Comparison of ENCODE assay signal across 25 cellular contexts in the genomic region with DNA sequence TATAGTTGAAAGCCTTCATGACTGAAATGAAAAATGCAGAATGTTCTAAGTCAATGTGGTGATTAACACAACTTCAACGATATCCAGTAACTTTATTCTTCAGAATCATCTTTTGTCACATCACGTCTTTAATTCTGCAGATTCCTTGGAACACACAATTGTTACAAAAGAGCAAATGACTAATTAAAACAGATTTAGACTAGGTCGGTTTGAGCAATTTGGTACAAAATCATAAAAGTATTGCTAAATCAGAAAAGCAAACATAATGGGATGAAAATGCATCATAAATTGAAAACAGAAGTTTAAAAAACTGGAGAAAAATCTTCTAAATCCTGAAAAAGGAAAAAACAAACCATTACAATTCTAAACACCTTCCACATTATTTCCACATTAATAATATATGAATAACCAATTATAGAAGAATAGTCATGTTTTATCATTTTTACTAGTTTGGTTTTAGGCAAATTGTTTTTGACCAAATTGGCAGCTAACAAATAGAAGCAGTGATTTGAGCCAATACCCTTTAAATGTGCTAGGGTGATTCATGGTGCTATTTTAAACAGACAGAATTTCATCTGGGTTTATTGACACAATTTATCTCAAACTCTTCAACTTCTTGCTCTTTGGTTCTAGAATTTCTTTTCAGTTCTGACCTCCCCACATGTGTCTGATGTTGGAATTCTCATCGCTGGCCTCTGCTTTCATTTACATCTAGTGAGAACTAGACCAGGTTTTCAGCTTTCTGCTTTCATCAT.
DNase-seq lines count a peak whose midpoint lies in the region; ATAC-seq and TF ChIP-seq lines count a peak whose summit lies in the region.
"Had no signal": no experiment of that assay in that cellular context is flagged by ENCODE, and none has a peak within 500 bp of the region (broad histone marks: within the 10 kb centered on the region; RNA-seq: fewer than 3 reads in every experiment).

No MANE protein-coding gene starts in this region.

- ATAC-seq in mucosa of descending colon: no peak
- ATAC-seq in GM21737 (IDR thresholded peaks at IDR 0.05; ENCODE audit: unreplicated experiment): no peak
- ATAC-seq: activated naive CD4-positive, alpha-beta T cell treated with anti-CD3 and anti-CD28 coated beads, Interleukin-2, amount 50 U/mL, for 72 hours; esophagus mucosa; heart left ventricle; left colon; stimulated activated naive CD8-positive, alpha-beta T cell treated with anti-CD3 and anti-CD28 coated beads, Interleukin-15, amount 100 ng/mL, for 72 hours had no signal

- no peaks in the 10 kb centered on the region for H3K9me3 ChIP-seq in mucosa of descending colon
- H3K9me3 ChIP-seq: heart left ventricle, sigmoid colon had no signal

- H3K9me3 Mint-ChIP-seq in HFFc6: no peaks in the 10 kb centered on the region

- no peak overlapping the region for H3K27ac Mint-ChIP-seq in HFFc6
- H3K27ac Mint-ChIP-seq: activated naive CD4-positive, alpha-beta T cell treated with anti-CD3 and anti-CD28 coated beads, Interleukin-2, amount 50 U/mL, for 72 hours; activated T-helper 1 cell treated with anti-CD3 and anti-CD28 coated beads, Interleukin-12 subunit alpha, Interleukin-12 subunit beta, Interleukin-2, Interleukin-4 antibody, amounts not matched to agents 30 ng/mL and 10 ng/mL and 1 ng/mL, durations not matched to agents 14 hours and 24 hours and 36 hours; CD4-positive, CD25-positive, alpha-beta regulatory T cell; memory B cell; progenitor cell of endocrine pancreas; stimulated activated naive CD8-positive, alpha-beta T cell treated with anti-CD3 and anti-CD28 coated beads, Interleukin-15, amount 100 ng/mL, for 72 hours had no signal

- intact Hi-C loops in mucosa of descending colon (cut with DNase I, micrococcal nuclease): no loop called here

- no peaks in the 10 kb centered on the region for H3K36me3 ChIP-seq in mucosa of descending colon (ENCODE audit: low read depth)
- H3K36me3 ChIP-seq: heart left ventricle, sigmoid colon had no signal

- no peak for TF ChIP-seq CTCF in AG09319 (IDR thresholded peaks at IDR 0.05; ENCODE audit: low read depth, low read length)
- TF ChIP-seq CTCF in fibroblast of the aortic adventitia (IDR thresholded peaks at IDR 0.05; ENCODE audit: insufficient read depth, low read length): no peak
- TF ChIP-seq CTCF in mucosa of descending colon (IDR thresholded peaks at IDR 0.05): no peak
- no peak for TF ChIP-seq CTCF in HFFc6 (IDR thresholded peaks at IDR 0.05)

- peaks cover 4% of the 10 kb centered on the region; the same call in 1 of the 2 replicates for H3K27me3 Mint-ChIP-seq in HFFc6 (ENCODE audit: insufficient read depth)
- H3K27me3 Mint-ChIP-seq: CD4-positive, CD25-positive, alpha-beta regulatory T cell; progenitor cell of endocrine pancreas; stimulated activated naive CD8-positive, alpha-beta T cell treated with anti-CD3 and anti-CD28 coated beads, Interleukin-15, amount 100 ng/mL, for 72 hours had no signal

- no peak overlapping the region for H3K4me3 Mint-ChIP-seq in HFFc6
- H3K4me3 Mint-ChIP-seq: activated T-helper 1 cell treated with anti-CD3 and anti-CD28 coated beads, Interleukin-12 subunit alpha, Interleukin-12 subunit beta, Interleukin-2, Interleukin-4 antibody, amounts not matched to agents 30 ng/mL and 10 ng/mL and 1 ng/mL, durations not matched to agents 14 hours and 24 hours and 36 hours; CD4-positive, CD25-positive, alpha-beta regulatory T cell; memory B cell; stimulated activated naive CD8-positive, alpha-beta T cell treated with anti-CD3 and anti-CD28 coated beads, Interleukin-15, amount 100 ng/mL, for 72 hours had no signal

- H3K4me3 ChIP-seq in fibroblast of the aortic adventitia (ENCODE audit: low read depth, low read length) (no peak overlapping the region), mucosa of descending colon (no peak overlapping the region)
- H3K4me3 ChIP-seq: heart left ventricle, sigmoid colon had no signal

- peak; percentile 32 for DNase-seq in AG09319 (ENCODE audit: extremely low read depth, low read depth)
- DNase-seq in LHCN-M2 (ENCODE audit: low read depth): peak; percentile 23
- peak; percentile 24 for DNase-seq in fibroblast of the aortic adventitia (ENCODE audit: low read depth)
- peak; percentile 51 for DNase-seq in stromal cell of bone marrow (ENCODE audit: low read depth)
- no peak for DNase-seq in mucosa of descending colon
- no peak for DNase-seq in stimulated activated CD8-positive, alpha-beta memory T cell treated with anti-CD3 and anti-CD28 coated beads, Interleukin-4, amount 100 ng/mL, for 48 hours
- no peak for DNase-seq in HFFc6
- DNase-seq: activated CD4-positive, alpha-beta T cell treated with anti-CD3 and anti-CD28 coated beads, Interleukin-2, amount 50 U/mL, for 1 hour; CD4-positive, CD25-positive, alpha-beta regulatory T cell; effector CD8-positive, alpha-beta T cell; EL; heart left ventricle; left colon; NCI-H1417 treated with DMSO at 0.1 percent for 48 hours; NCI-H446 treated with DMSO at 0.1 percent for 48 hours; sigmoid colon; stimulated activated naive CD8-positive, alpha-beta T cell treated with anti-CD3 and anti-CD28 coated beads, Interleukin-15, amount 100 ng/mL, for 72 hours; T-helper 9 cell; trophoblast cell had no signal

- no peaks in the 10 kb centered on the region for H3K4me1 ChIP-seq in mucosa of descending colon (ENCODE audit: low read depth)
- H3K4me1 ChIP-seq: heart left ventricle, sigmoid colon had no signal

- H3K4me1 Mint-ChIP-seq in HFFc6 (ENCODE audit: low read depth): no peaks in the 10 kb centered on the region
- H3K4me1 Mint-ChIP-seq: CD4-positive, CD25-positive, alpha-beta regulatory T cell; memory B cell; stimulated activated naive CD8-positive, alpha-beta T cell treated with anti-CD3 and anti-CD28 coated beads, Interleukin-15, amount 100 ng/mL, for 72 hours had no signal

- H3K36me3 Mint-ChIP-seq in HFFc6 (ENCODE audit: low read depth): no peaks in the 10 kb centered on the region
- H3K36me3 Mint-ChIP-seq: activated naive CD4-positive, alpha-beta T cell treated with anti-CD3 and anti-CD28 coated beads, Interleukin-2, amount 50 U/mL, for 72 hours; CD4-positive, CD25-positive, alpha-beta regulatory T cell; memory B cell had no signal

Comparison
In these comparisons a context has a peak if more than half of its experiments do, and no peak if none do; other contexts are left out.
1. DNase-seq: peak in AG09319 (single experiment), LHCN-M2 (single experiment), fibroblast of the aortic adventitia (single experiment) and stromal cell of bone marrow (single experiment); none in mucosa of descending colon (0 of 3), stimulated activated CD8-positive, alpha-beta memory T cell treated with anti-CD3 and anti-CD28 coated beads, Interleukin-4, amount 100 ng/mL, for 48 hours (single experiment) and HFFc6 (single experiment).